In genomic region chr3:58333206-58334012, GRCh38 we compare ENCODE assay signal across 8 cellular contexts.
DNase-seq lines count a peak whose midpoint lies in the region; ATAC-seq and TF ChIP-seq lines count a peak whose summit lies in the region.

No MANE protein-coding gene starts in this region.

- peak overlapping the region; percentile 87 to 90 for H3K27ac Mint-ChIP-seq in effector memory CD8-positive, alpha-beta T cell
- H3K27ac Mint-ChIP-seq in memory B cell = peak overlapping the region; percentile 96

- peaks cover 3% of the 10 kb centered on the region for H3K36me3 Mint-ChIP-seq in effector memory CD8-positive, alpha-beta T cell (ENCODE audit: insufficient read depth)
- peaks cover 5% of the 10 kb centered on the region for H3K36me3 Mint-ChIP-seq in memory B cell

- H3K9me3 ChIP-seq in stomach smooth muscle (ENCODE audit: control insufficient read depth in 2 of 2, low read length in 2 of 2) = no peaks in the 10 kb centered on the region

- no peaks in the 10 kb centered on the region for H3K27me3 ChIP-seq in stomach smooth muscle (ENCODE audit: control insufficient read depth in 1 of 2, insufficient read depth in 2 of 2, low read length in 2 of 2)

- H3K4me1 ChIP-seq in stomach smooth muscle (ENCODE audit: control insufficient read depth, insufficient read depth, low read length) = peaks cover 16% of the 10 kb centered on the region

- ATAC-seq in GM21529 (IDR thresholded peaks at IDR 0.05; ENCODE audit: unreplicated experiment) (peak; percentile 53), memory B cell (ENCODE audit: low read depth) (peak; percentile 68), HG03039 (IDR thresholded peaks at IDR 0.05; ENCODE audit: unreplicated experiment) (no peak)
- ATAC-seq in effector memory CD8-positive, alpha-beta T cell (replicated peaks) = peak; percentile 21

- H3K9ac ChIP-seq in stomach smooth muscle (ENCODE audit: low read length in 2 of 2) = peak overlapping the region; percentile 68 to 73

- peak overlapping the region; percentile 31 for H3K27ac ChIP-seq in stomach smooth muscle (ENCODE audit: low read length)

- peaks cover 0 to 2% of the 10 kb centered on the region in 2 donors for H3K36me3 ChIP-seq in stomach smooth muscle (ENCODE audit: control insufficient read depth in 2 of 2, insufficient read depth in 2 of 2, low read length in 2 of 2)

- H3K4me3 Mint-ChIP-seq in effector memory CD8-positive, alpha-beta T cell = peak overlapping the region; percentile 94 to 98
- peak overlapping the region; percentile 100 for H3K4me3 Mint-ChIP-seq in memory B cell

- peak overlapping the region; percentile 85 to 88 for H3K4me3 ChIP-seq in stomach smooth muscle (ENCODE audit: low read length in 2 of 2)

- H3K9me3 Mint-ChIP-seq in effector memory CD8-positive, alpha-beta T cell = no peaks in the 10 kb centered on the region
- no peaks in the 10 kb centered on the region for H3K9me3 Mint-ChIP-seq in memory B cell

- H3K4me1 Mint-ChIP-seq in effector memory CD8-positive, alpha-beta T cell (ENCODE audit: low read depth in 2 of 2) = peaks cover 29 to 32% of the 10 kb centered on the region in 2 donors
- peaks cover 23% of the 10 kb centered on the region for H3K4me1 Mint-ChIP-seq in memory B cell

- H3K27me3 Mint-ChIP-seq in effector memory CD8-positive, alpha-beta T cell = no peaks in the 10 kb centered on the region
- no peaks in the 10 kb centered on the region for H3K27me3 Mint-ChIP-seq in memory B cell

- no peak for TF ChIP-seq EP300 in Ishikawa (IDR thresholded peaks at IDR 0.05; ENCODE audit: borderline replicate concordance)

- peak; percentile 42; the same call in 1 of the 2 replicates for TF ChIP-seq RAD21 in Ishikawa (IDR thresholded peaks at IDR 0.05; ENCODE audit: low read depth)

- DNase-seq in EL (peak; percentile 28), memory B cell (ENCODE audit: low spot score in 2 of 2) (peak; percentile 36 to 48)
- peak; percentile 41 for DNase-seq in activated CD4-positive, alpha-beta T cell treated with anti-CD3 and anti-CD28 coated beads for 48 hours
- DNase-seq in effector memory CD8-positive, alpha-beta T cell = no peak

TF ChIP-seq in Ishikawa, 13 proteins besides CTCF, POLR2A, EP300 and RAD21:
- TF ChIP-seq CEBPB (IDR thresholded peaks at IDR 0.05) (no peak), ZBTB7A (IDR thresholded peaks at IDR 0.05; ENCODE audit: low read depth) (peak; percentile 59), NFIC (IDR thresholded peaks at IDR 0.05) (no peak)

Comparison
In these comparisons a context has a peak if more than half of its experiments do, and no peak if none do; other contexts are left out.
1. DNase-seq: peak in EL (single experiment), activated CD4-positive, alpha-beta T cell treated with anti-CD3 and anti-CD28 coated beads for 48 hours (single experiment) and memory B cell (2 of 2); none in effector memory CD8-positive, alpha-beta T cell (0 of 3).